ENCODE assay signal across 1 cellular context in genomic region chr1:205701405-205701804, GRCh38.
TF ChIP-seq lines count a peak whose summit lies in the region.

No MANE protein-coding gene starts in this region.

TF ChIP-seq in GM23338, 12 proteins besides CTCF, POLR2A, EP300 and RAD21:
- TF ChIP-seq EZH2phosphoT487 (IDR thresholded peaks at IDR 0.05; ENCODE audit: unreplicated experiment): no peak
